14 cellular contexts compared by ENCODE assay signal in the genomic region with DNA sequence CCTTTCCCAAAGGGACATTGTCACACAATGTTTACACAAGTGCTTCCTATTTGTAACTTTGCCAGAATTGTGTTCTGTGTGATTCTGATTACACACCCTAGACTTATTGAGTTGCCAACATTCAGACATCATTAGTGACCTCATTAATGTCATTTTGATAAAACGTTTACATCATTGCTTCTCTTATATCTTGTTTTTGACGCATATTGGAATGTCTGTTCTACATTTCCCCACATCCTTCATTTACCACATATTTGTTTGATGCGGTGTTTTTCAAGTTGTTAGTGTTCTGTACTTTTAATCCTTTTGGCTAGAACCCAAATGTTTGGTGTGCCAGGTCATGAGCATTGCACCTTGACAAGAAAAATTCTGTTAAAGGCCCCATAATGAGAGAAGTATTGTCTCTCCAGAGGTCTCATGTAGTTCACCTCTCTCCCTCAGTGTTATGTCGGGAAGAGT.
DNase-seq lines count a peak whose midpoint lies in the region; ATAC-seq, FAIRE-seq and TF ChIP-seq lines count a peak whose summit lies in the region.
"Had no signal": no experiment of that assay in that cellular context is flagged by ENCODE, and none has a peak within 500 bp of the region (broad histone marks: within the 10 kb centered on the region; RNA-seq: fewer than 3 reads in every experiment).

No MANE protein-coding gene starts in this region.

- ATAC-seq in central memory CD8-positive, alpha-beta T cell (replicated peaks; ENCODE audit: extremely low read depth, poor library complexity, severe bottlenecking), result peak; percentile 19
- ATAC-seq in left lung, result peak; percentile 32

- DNase-seq in AG04450 (ENCODE audit: low read depth, low spot score) (peak; percentile 2), LNCaP clone FGC (ENCODE audit: low read depth) (peak; percentile 42), left lung (no peak), anterior cingulate cortex (lab: John Stamatoyannopoulos, UW) (no peak), activated T-cell treated with anti-CD3 and anti-CD28 coated beads for 4 hours (no peak), WERI-Rb-1 (no peak), H54 (ENCODE audit: insufficient read length, low spot score) (no peak)
- DNase-seq in central memory CD8-positive, alpha-beta T cell (ENCODE audit: low spot score in 2 of 2), result no peak
- DNase-seq: activated CD4-positive, alpha-beta T cell treated with anti-CD3 and anti-CD28 coated beads, Interleukin-2, amount 50 U/mL, for 4 hours; H7; Kasumi-1; stimulated activated CD4-positive, alpha-beta T cell treated with anti-CD3 and anti-CD28 coated beads, Interleukin-1b, Interleukin-23, amount 100 ng/mL, for 48 hours had no signal

- H3K36me3 ChIP-seq in left lung (no peaks in the 10 kb centered on the region), WERI-Rb-1 (no peaks in the 10 kb centered on the region)

- H3K27me3 Mint-ChIP-seq in central memory CD8-positive, alpha-beta T cell, result peaks cover 36% of the 10 kb centered on the region

- no peaks in the 10 kb centered on the region for H3K9me3 ChIP-seq in AG04450 (ENCODE audit: control insufficient read depth, insufficient read depth, low read length)
- peaks cover 0 to 14% of the 10 kb centered on the region in 2 donors for H3K9me3 ChIP-seq in left lung
- no peaks in the 10 kb centered on the region for H3K9me3 ChIP-seq in WERI-Rb-1 (ENCODE audit: severe bottlenecking)

- H3K27ac Mint-ChIP-seq in central memory CD8-positive, alpha-beta T cell (ENCODE audit: low read depth), result no peak overlapping the region
- H3K27ac Mint-ChIP-seq: activated naive CD4-positive, alpha-beta T cell treated with anti-CD3 and anti-CD28 coated beads, Interleukin-2, amount 50 U/mL, for 24 hours; stimulated activated naive CD8-positive, alpha-beta T cell treated with anti-CD3 and anti-CD28 coated beads, Interleukin-15, Interleukin-2, amounts not matched to agents 100 ng/mL and 50 ng/mL, for 24 hours had no signal

- H3K9me3 Mint-ChIP-seq in central memory CD8-positive, alpha-beta T cell, result no peaks in the 10 kb centered on the region
- H3K9me3 Mint-ChIP-seq: activated naive CD4-positive, alpha-beta T cell treated with anti-CD3 and anti-CD28 coated beads, Interleukin-2, amount 50 U/mL, for 24 hours; stimulated activated naive CD8-positive, alpha-beta T cell treated with anti-CD3 and anti-CD28 coated beads, Interleukin-15, Interleukin-2, amounts not matched to agents 100 ng/mL and 50 ng/mL, for 24 hours had no signal

- no peak for TF ChIP-seq POLR2A in H54 (IDR thresholded peaks at IDR 0.05; ENCODE audit: low read depth, low read length)

- no peaks in the 10 kb centered on the region for H3K4me1 Mint-ChIP-seq in central memory CD8-positive, alpha-beta T cell
- H3K4me1 Mint-ChIP-seq: activated naive CD4-positive, alpha-beta T cell treated with anti-CD3 and anti-CD28 coated beads, Interleukin-2, amount 50 U/mL, for 24 hours had no signal

- POLR2A ChIA-PET in AG04450 (lab: Yijun Ruan, JAX), result no interaction called here

- no peak overlapping the region for H3K4me3 Mint-ChIP-seq in central memory CD8-positive, alpha-beta T cell
- H3K4me3 Mint-ChIP-seq: activated naive CD4-positive, alpha-beta T cell treated with anti-CD3 and anti-CD28 coated beads, Interleukin-2, amount 50 U/mL, for 24 hours; stimulated activated naive CD8-positive, alpha-beta T cell treated with anti-CD3 and anti-CD28 coated beads, Interleukin-15, Interleukin-2, amounts not matched to agents 100 ng/mL and 50 ng/mL, for 24 hours had no signal

- CTCF ChIA-PET in AG04450 (lab: Charles Lee), result no interaction called here

- H3K27me3 ChIP-seq in AG04450 (ENCODE audit: control insufficient read depth, insufficient read depth, low read length), result no peaks in the 10 kb centered on the region
- H3K27me3 ChIP-seq in left lung, result no peaks in the 10 kb centered on the region
- no peaks in the 10 kb centered on the region for H3K27me3 ChIP-seq in WERI-Rb-1 (ENCODE audit: insufficient read depth, low read depth, severe bottlenecking)

- H3K4me1 ChIP-seq in left lung, result no peaks in the 10 kb centered on the region

- H3K36me3 Mint-ChIP-seq in central memory CD8-positive, alpha-beta T cell (ENCODE audit: insufficient read depth), result peaks cover 1% of the 10 kb centered on the region
- H3K36me3 Mint-ChIP-seq: activated naive CD4-positive, alpha-beta T cell treated with anti-CD3 and anti-CD28 coated beads, Interleukin-2, amount 50 U/mL, for 24 hours had no signal

- intact Hi-C loops in left lung (cut with DNase I), result loop anchor here in 1 of 2 donors (10.0 kb wide), 1 partner anchor 170 kb away; no protein-coding TSS in a partner anchor

- H3K27ac ChIP-seq in AG04450 (ENCODE audit: low read depth, low read length) (no peak overlapping the region), left lung (peak overlapping the region in 1 of 2 donors; percentile 21), WERI-Rb-1 (no peak overlapping the region)

- H3K4me3 ChIP-seq in AG04450 (ENCODE audit: low read depth, low read length) (no peak overlapping the region), LNCaP clone FGC (ENCODE audit: low read depth, low read length) (no peak overlapping the region), left lung (no peak overlapping the region), WERI-Rb-1 (ENCODE audit: low read depth, low read length) (no peak overlapping the region)

- TF ChIP-seq CTCF in AG04450 (IDR thresholded peaks at IDR 0.05; ENCODE audit: low read depth, low read length) (no peak), LNCaP clone FGC (IDR thresholded peaks at IDR 0.05; ENCODE audit: control insufficient read depth, extremely low read depth, insufficient read depth) (no peak), left lung (IDR thresholded peaks at IDR 0.05) (no peak), WERI-Rb-1 (IDR thresholded peaks at IDR 0.05; ENCODE audit: low read depth, low read length) (no peak)

- FAIRE-seq in H54 (lab: Jason Lieb, UNC), result no peak

Comparison
In these comparisons a context has a peak if more than half of its experiments do, and no peak if none do; other contexts are left out.
1. DNase-seq: peak in AG04450 (single experiment) and LNCaP clone FGC (single experiment); none in central memory CD8-positive, alpha-beta T cell (0 of 2), left lung (0 of 2), anterior cingulate cortex (0 of 58), activated T-cell treated with anti-CD3 and anti-CD28 coated beads for 4 hours (single experiment), WERI-Rb-1 (single experiment) and H54 (single experiment).